In genomic region chr17:8608001-8608400, GRCh38 we compare ENCODE assay signal across 26 cellular contexts. TPM values are rescaled to one million over a fixed set of nuclear protein-coding genes. Genes with fewer than 3 reads are reported as not detected.
DNase-seq lines count a peak whose midpoint lies in the region; ATAC-seq and TF ChIP-seq lines count a peak whose summit lies in the region.
"Had no signal": no experiment of that assay in that cellular context is flagged by ENCODE, and none has a peak within 500 bp of the region (broad histone marks: within the 10 kb centered on the region; RNA-seq: fewer than 3 reads in every experiment).

No MANE protein-coding gene starts in this region.

- H3K36me3 ChIP-seq in left ventricle myocardium inferior = no peaks in the 10 kb centered on the region
- H3K36me3 ChIP-seq: colonic mucosa, left lung, spleen, upper lobe of left lung had no signal

- no peak for ATAC-seq in Right ventricle myocardium inferior
- ATAC-seq: activated naive CD4-positive, alpha-beta T cell treated with anti-CD3 and anti-CD28 coated beads, Interleukin-2, amount 50 U/mL, for 72 hours; activated T-helper 17 cell treated with anti-CD3 and anti-CD28 coated beads, Interleukin-2, amount 50 U/mL, for 72 hours; left lung; stimulated activated naive CD8-positive, alpha-beta T cell treated with anti-CD3 and anti-CD28 coated beads, Interleukin-15, Interleukin-2, amounts not matched to agents 100 U/mL and 50 U/mL, for 24 hours had no signal

- H3K27me3 Mint-ChIP-seq in nephron (ENCODE audit: low read depth) (no peaks in the 10 kb centered on the region), type B pancreatic cell (no peaks in the 10 kb centered on the region)
- H3K27me3 Mint-ChIP-seq: brain had no signal

- peaks cover 6% of the 10 kb centered on the region for H3K9me3 ChIP-seq in left ventricle myocardium inferior (replicated peaks)
- H3K9me3 ChIP-seq: colonic mucosa, upper lobe of left lung had no signal

- H3K27ac Mint-ChIP-seq in nephron = peak overlapping the region; percentile 14 to 37 (median 14)
- no peak overlapping the region for H3K27ac Mint-ChIP-seq in type B pancreatic cell
- H3K27ac Mint-ChIP-seq: activated naive CD4-positive, alpha-beta T cell treated with anti-CD3 and anti-CD28 coated beads, Interleukin-2, amount 50 U/mL, for 72 hours; activated T-helper 17 cell treated with anti-CD3 and anti-CD28 coated beads, Interleukin-2, amount 50 U/mL, for 72 hours; B cell; IgD-negative memory B cell had no signal

- H3K4me3 Mint-ChIP-seq in nephron = no peak overlapping the region
- H3K4me3 Mint-ChIP-seq in type B pancreatic cell = peak overlapping the region; percentile 6
- H3K4me3 Mint-ChIP-seq: activated T-helper 17 cell treated with anti-CD3 and anti-CD28 coated beads, Interleukin-2, amount 50 U/mL, for 72 hours; B cell; IgD-negative memory B cell had no signal

- H3K36me3 Mint-ChIP-seq in nephron (ENCODE audit: low read depth) = peaks cover 49% of the 10 kb centered on the region
- peaks cover 42% of the 10 kb centered on the region for H3K36me3 Mint-ChIP-seq in type B pancreatic cell
- H3K36me3 Mint-ChIP-seq: activated naive CD4-positive, alpha-beta T cell treated with anti-CD3 and anti-CD28 coated beads, Interleukin-2, amount 50 U/mL, for 72 hours; IgD-negative memory B cell had no signal

- no peaks in the 10 kb centered on the region for H3K27me3 ChIP-seq in left ventricle myocardium inferior (ENCODE audit: low read depth)
- H3K27me3 ChIP-seq: colonic mucosa, heart left ventricle, upper lobe of left lung had no signal

- peaks cover 8% of the 10 kb centered on the region for H3K9me3 Mint-ChIP-seq in nephron
- peaks cover 8% of the 10 kb centered on the region for H3K9me3 Mint-ChIP-seq in type B pancreatic cell
- H3K9me3 Mint-ChIP-seq: activated naive CD4-positive, alpha-beta T cell treated with anti-CD3 and anti-CD28 coated beads, Interleukin-2, amount 50 U/mL, for 72 hours; activated T-helper 17 cell treated with anti-CD3 and anti-CD28 coated beads, Interleukin-2, amount 50 U/mL, for 72 hours had no signal

- intact Hi-C loops in left ventricle myocardium inferior (cut with micrococcal nuclease) = no loop called here
- intact Hi-C loops in Right ventricle myocardium inferior (cut with DNase I) = loop anchor here (5.0 kb wide), 1 partner anchor 64 kb away; no protein-coding TSS in a partner anchor

- DNase-seq in left ventricle myocardium inferior (no peak), Right ventricle myocardium inferior (ENCODE audit: missing footprints) (no peak), dermis microvascular lymphatic vessel endothelial cell (ENCODE audit: low read depth in 2 of 2) (peak; percentile 78 to 84), type B pancreatic cell (ENCODE audit: extremely low spot score, unreplicated experiment) (no peak), NK-92 (lab: John Stamatoyannopoulos, UW; ENCODE audit: unreplicated experiment) (no peak), AG20443 (ENCODE audit: low spot score) (no peak)
- DNase-seq in stimulated activated CD4-positive, alpha-beta T cell treated with anti-CD3 and anti-CD28 coated beads, Interleukin-2, amount 100 ng/mL, for 24 hours = no peak
- DNase-seq: activated CD4-positive, alpha-beta T cell treated with anti-CD3 and anti-CD28 coated beads for 48 hours; colonic mucosa; COR-L47; heart left ventricle; left lung; NCI-H1105; NCI-H2081; Right ventricle myocardium superior; spleen; stimulated activated CD4-positive, alpha-beta T cell treated with anti-CD3 and anti-CD28 coated beads, Interleukin-4, amount 100 ng/mL, for 24 hours; stimulated activated naive CD8-positive, alpha-beta T cell treated with anti-CD3 and anti-CD28 coated beads, Interleukin-15, Interleukin-2, amounts not matched to agents 100 U/mL and 50 U/mL, for 24 hours; T-helper 1 cell had no signal

- TF ChIP-seq CTCF in left ventricle myocardium inferior (IDR thresholded peaks at IDR 0.05; ENCODE audit: borderline replicate concordance) (no peak), nephron (IDR thresholded peaks at IDR 0.05; ENCODE audit: unreplicated experiment in 3 of 3) (no peak), type B pancreatic cell (conservative IDR thresholded peaks at IDR 0.05) (no peak)

- H3K4me1 ChIP-seq in left ventricle myocardium inferior = peaks cover 56% of the 10 kb centered on the region
- H3K4me1 ChIP-seq: colonic mucosa, spleen had no signal

- H3K4me1 Mint-ChIP-seq in nephron (peaks cover 43% of the 10 kb centered on the region), type B pancreatic cell (ENCODE audit: unreplicated experiment) (peaks cover 40% of the 10 kb centered on the region)
- H3K4me1 Mint-ChIP-seq: activated T-helper 17 cell treated with anti-CD3 and anti-CD28 coated beads, Interleukin-2, amount 50 U/mL, for 72 hours; B cell; IgD-negative memory B cell had no signal

- H3K4me3 ChIP-seq in left ventricle myocardium inferior = no peak overlapping the region
- H3K4me3 ChIP-seq: colonic mucosa, heart left ventricle, left lung, spleen, upper lobe of left lung had no signal

- peak overlapping the region; percentile 46 for H3K27ac ChIP-seq in left ventricle myocardium inferior (replicated peaks)
- H3K27ac ChIP-seq: colonic mucosa, left lung, spleen had no signal

RNA-seq across cellular contexts. Expression of gene MYH10, which starts 22.5 kb away (rescaled TPM):
- total RNA-seq in left ventricle myocardium inferior = 49.7 TPM
- 29.1 TPM for total RNA-seq in Right ventricle myocardium inferior
- total RNA-seq in dermis microvascular lymphatic vessel endothelial cell = 274 and 460 TPM in 2 replicates
- 135 and 254 TPM in 2 replicates for total RNA-seq in type B pancreatic cell (ENCODE audit: low replicate concordance)

Comparison
In these comparisons a context has a peak if more than half of its experiments do, and no peak if none do; other contexts are left out.
1. DNase-seq: peak in dermis microvascular lymphatic vessel endothelial cell (2 of 2); none in left ventricle myocardium inferior (single experiment), Right ventricle myocardium inferior (single experiment), type B pancreatic cell (single experiment), stimulated activated CD4-positive, alpha-beta T cell treated with anti-CD3 and anti-CD28 coated beads, Interleukin-2, amount 100 ng/mL, for 24 hours (0 of 2), NK-92 (single experiment) and AG20443 (single experiment).